In the genomic region with DNA sequence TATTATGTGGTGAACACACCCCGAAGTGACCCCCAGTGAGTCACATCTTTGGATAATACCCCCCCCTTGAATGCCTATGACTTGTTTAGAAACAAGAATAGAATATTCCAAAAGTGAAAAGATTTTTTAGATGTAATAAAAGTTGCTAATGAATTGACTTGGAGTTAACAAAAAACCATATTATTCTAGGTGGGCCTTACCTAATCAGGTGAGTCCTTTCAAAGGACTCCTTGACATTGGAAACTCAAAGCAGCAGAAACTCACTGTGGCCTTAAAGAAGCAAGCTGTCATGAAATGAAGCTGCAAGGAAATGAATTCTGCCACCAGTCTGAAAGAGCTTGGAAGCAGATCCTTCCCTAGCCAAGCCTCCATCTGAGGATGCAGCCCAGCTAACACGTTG, we compare ENCODE assay signal across 35 cellular contexts. TPM values are rescaled to one million over a fixed set of nuclear protein-coding genes. Genes with fewer than 3 reads are reported as not detected.
DNase-seq lines count a peak whose midpoint lies in the region; ATAC-seq, FAIRE-seq and TF ChIP-seq lines count a peak whose summit lies in the region.
"Had no signal": no experiment of that assay in that cellular context is flagged by ENCODE, and none has a peak within 500 bp of the region (broad histone marks: within the 10 kb centered on the region; RNA-seq: fewer than 3 reads in every experiment).

No MANE protein-coding gene starts in this region.

- TF ChIP-seq RAD21 in K562 (CRISPR knock-in tag; conservative IDR thresholded peaks at IDR 0.05 in 1 of 2, IDR thresholded peaks at IDR 0.05 in 1 of 2) = no peak

- intact Hi-C loops in K562 (cut with micrococcal nuclease) (no loop called here), adrenal gland (cut with DNase I) (no loop called here), prostate gland (cut with DNase I) (no loop called here)

- no peak overlapping the region for H2AFZ ChIP-seq in K562 (ENCODE audit: low read depth, low read length)

- H3K27ac Mint-ChIP-seq in osteocyte (ENCODE audit: unreplicated experiment) = no peak overlapping the region
- H3K27ac Mint-ChIP-seq: B cell; CD14-positive monocyte; CD4-positive, alpha-beta memory T cell; CD4-positive, alpha-beta T cell; CD4-positive, CD25-positive, alpha-beta regulatory T cell; CD8-positive, alpha-beta memory T cell; CD8-positive, alpha-beta T cell had no signal

- no peak for TF ChIP-seq POLR2A in K562 (conservative IDR thresholded peaks at IDR 0.05)
- TF ChIP-seq POLR2A in adrenal gland (IDR thresholded peaks at IDR 0.05) = no peak
- no peak for TF ChIP-seq POLR2A in prostate gland (IDR thresholded peaks at IDR 0.05)

- H3K4me1 Mint-ChIP-seq in osteocyte (ENCODE audit: unreplicated experiment) = no peaks in the 10 kb centered on the region
- H3K4me1 Mint-ChIP-seq: B cell; CD14-positive monocyte; CD4-positive, alpha-beta memory T cell; CD4-positive, CD25-positive, alpha-beta regulatory T cell; CD8-positive, alpha-beta memory T cell had no signal

- peaks cover 0 to 2% of the 10 kb centered on the region in 2 experiments; a peak in 1 of 5 replicates for H3K27me3 ChIP-seq in K562 (ENCODE audit: control insufficient read depth in 2 of 2, insufficient read depth in 2 of 2, low read length in 2 of 2)
- peaks cover 20% of the 10 kb centered on the region for H3K27me3 ChIP-seq in adrenal gland
- H3K27me3 ChIP-seq in prostate gland (replicated peaks; ENCODE audit: insufficient read depth) = no peaks in the 10 kb centered on the region
- H3K27me3 ChIP-seq: BLaER1; BLaER1 treated with 17β-estradiol and CSF1 and Interleukin-3, amounts not matched to agents 10 nM and 100 nM had no signal

- H3K36me3 ChIP-seq in HEK293 (ENCODE audit: control insufficient read depth in 2 of 2, insufficient read depth in 1 of 2, low read length in 2 of 2) (no peaks in the 10 kb centered on the region), K562 (ENCODE audit: control insufficient read depth, insufficient read depth, low read length) (no peaks in the 10 kb centered on the region), adrenal gland (replicated peaks in 1 of 2) (no peaks in the 10 kb centered on the region), prostate gland (no peaks in the 10 kb centered on the region)
- H3K36me3 ChIP-seq: BE2C; BLaER1; BLaER1 treated with 17β-estradiol and CSF1 and Interleukin-3, amounts not matched to agents 10 nM and 100 nM had no signal

- no peak for TF ChIP-seq EP300 in K562 (IDR thresholded peaks at IDR 0.05; ENCODE audit: low read length)

- H3K9me3 ChIP-seq in HEK293 (ENCODE audit: control insufficient read depth, insufficient read depth, low read depth, low read length) (no peaks in the 10 kb centered on the region), K562 (replicated peaks; ENCODE audit: control insufficient read depth, insufficient read depth, low read depth, low read length) (no peaks in the 10 kb centered on the region), adrenal gland (replicated peaks in 1 of 3) (no peaks in the 10 kb centered on the region), prostate gland (no peaks in the 10 kb centered on the region)
- H3K9me3 ChIP-seq: A549, BE2C, BLaER1, Caco-2 had no signal

- TF ChIP-seq CTCF in HEK293 (tag by site-specific recombination; IDR thresholded peaks at IDR 0.05) (no peak), K562 (IDR thresholded peaks at IDR 0.05 in 2 of 3, conservative IDR thresholded peaks at IDR 0.05 in 1 of 3; ENCODE audit: insufficient read depth in 2 of 3, low read depth in 1 of 3, low read length in 3 of 3) (no peak), osteocyte (IDR thresholded peaks at IDR 0.05) (no peak), adrenal gland (IDR thresholded peaks at IDR 0.05) (no peak), prostate gland (IDR thresholded peaks at IDR 0.05) (no peak)

- no peak overlapping the region for H3K4me2 ChIP-seq in K562 (ENCODE audit: insufficient read depth, low read length)
- H3K4me2 ChIP-seq: A549; BLaER1; BLaER1 treated with 17β-estradiol and CSF1 and Interleukin-3, amounts not matched to agents 10 nM and 100 nM had no signal

- no peaks in the 10 kb centered on the region for H3K9me3 Mint-ChIP-seq in osteocyte (ENCODE audit: unreplicated experiment)
- H3K9me3 Mint-ChIP-seq: CD4-positive, alpha-beta T cell; CD8-positive, alpha-beta memory T cell; CD8-positive, alpha-beta T cell had no signal

- WGBS in K562 (ENCODE audit: insufficient coverage, low coverage, missing lambda C conversion rate) = 7% methylated on average over 2 of the region's 2 CpGs
- 52 to 75% (median 65%) methylated on average over 2 of the region's 2 CpGs for WGBS in adrenal gland, 4 donors
- 70% methylated on average over 2 of the region's 2 CpGs for WGBS in prostate gland

- H3K4me3 ChIP-seq in HEK293 (ENCODE audit: low read depth, low read length) (no peak overlapping the region), K562 (no peak overlapping the region), adrenal gland (no peak overlapping the region), prostate gland (no peak overlapping the region)
- H3K4me3 ChIP-seq: A549; BLaER1; BLaER1 treated with 17β-estradiol and CSF1 and Interleukin-3, amounts not matched to agents 10 nM and 100 nM had no signal

- H3K9me1 ChIP-seq in K562 (ENCODE audit: control insufficient read depth, insufficient read depth, low read length) = no peaks in the 10 kb centered on the region

- H3K79me2 ChIP-seq in K562 (ENCODE audit: control insufficient read depth, insufficient read depth, low read length) = no peaks in the 10 kb centered on the region

- H3K4me3 Mint-ChIP-seq in osteocyte (ENCODE audit: unreplicated experiment) = no peak overlapping the region
- H3K4me3 Mint-ChIP-seq: B cell; CD4-positive, alpha-beta memory T cell; CD4-positive, alpha-beta T cell; CD4-positive, CD25-positive, alpha-beta regulatory T cell; CD8-positive, alpha-beta memory T cell; CD8-positive, alpha-beta T cell had no signal

- ATAC-seq in K562 (no peak), GM21390 (IDR thresholded peaks at IDR 0.05; ENCODE audit: unreplicated experiment) (no peak)
- ATAC-seq: A549; CD8-positive, alpha-beta T cell had no signal

- in situ Hi-C loops in K562 (cut with MboI) = no loop called here

- no peak for DNase-seq in K562 (ENCODE audit: extremely low read depth in 1 of 4, low spot score in 3 of 4)
- DNase-seq in osteocyte (ENCODE audit: extremely low spot score, unreplicated experiment) = peak; percentile 32
- DNase-seq in adrenal gland = no peak
- no peak for DNase-seq in prostate gland (ENCODE audit: low spot score)
- DNase-seq: 8988T; ACHN; AML-193; BE2C; C1 segment of cervical spinal cord; Caco-2; Calu3; CD4-positive, alpha-beta memory T cell; CD4-positive, alpha-beta T cell; CD4-positive, CD25-positive, alpha-beta regulatory T cell; CD8-positive, alpha-beta memory T cell; CD8-positive, alpha-beta T cell; COR-L47; DMS 273 treated with DMSO at 0.1 percent for 48 hours; DMS153; DMS53; DMS79; DMS79 treated with DMSO at 0.1 percent for 48 hours; DND-41; EL had no signal

- H3K4me1 ChIP-seq in HEK293 (ENCODE audit: control insufficient read depth, insufficient read depth, low read length) = peaks cover 30% of the 10 kb centered on the region
- peaks cover 8 to 11% of the 10 kb centered on the region in 2 experiments; a peak in 3 of 5 replicates for H3K4me1 ChIP-seq in K562 (replicated peaks in 1 of 2; ENCODE audit: control insufficient read depth in 2 of 2, insufficient read depth in 2 of 2, low read length in 2 of 2)
- H3K4me1 ChIP-seq in adrenal gland (replicated peaks in 1 of 2) = no peaks in the 10 kb centered on the region
- H3K4me1 ChIP-seq in prostate gland (replicated peaks) = no peaks in the 10 kb centered on the region
- H3K4me1 ChIP-seq: BE2C, Caco-2 had no signal

- no peak overlapping the region for H3K9ac ChIP-seq in K562 (ENCODE audit: insufficient read depth in 1 of 2, low read depth in 2 of 2, low read length in 2 of 2)
- H3K9ac ChIP-seq: BLaER1; BLaER1 treated with 17β-estradiol and CSF1 and Interleukin-3, amounts not matched to agents 10 nM and 100 nM had no signal

- no TSS peak for BruUV-seq in K562 (replicated peaks; lab: Mats Ljungman, UMichigan)

- peaks cover 84% of the 10 kb centered on the region for H3K27me3 Mint-ChIP-seq in osteocyte (ENCODE audit: unreplicated experiment)

- H3K36me3 Mint-ChIP-seq in osteocyte (ENCODE audit: unreplicated experiment) = no peaks in the 10 kb centered on the region
- H3K36me3 Mint-ChIP-seq: CD14-positive monocyte; CD4-positive, alpha-beta memory T cell; CD4-positive, CD25-positive, alpha-beta regulatory T cell; CD8-positive, alpha-beta T cell had no signal

- CTCF ChIA-PET in HEK293 (lab: Yijun Ruan, JAX) (interaction anchor here (0.6 to 1.3 kb wide), 5 partner anchors 11 to 542 kb away, joined by 3 to 5 read pairs (median 3); partner anchors contain the start of gene ISL2), K562 (lab: Yijun Ruan, JAX; ENCODE audit: low intra/inter-chr PET ratio) (interaction anchor here (0.6 kb wide), 1 partner anchor 1094 kb away, joined by 4 read pairs; the partner anchor contains the start of gene PEAK1)

- POLR2A ChIA-PET in HEK293 (lab: Yijun Ruan, JAX) = interaction anchor here (0.6 to 3.4 kb wide), 2 partner anchors 11 to 198 kb away, joined by 7 to 20 read pairs; partner anchors contain the start of gene ISL2
- POLR2A ChIA-PET in K562 (lab: Yijun Ruan, JAX) = interaction anchor here (1.2 to 1.3 kb wide), 2 partner anchors 8 to 10 kb away, joined by 3 to 4 read pairs; partner anchors contain the start of gene ISL2

- H4K20me1 ChIP-seq in K562 (replicated peaks; ENCODE audit: control insufficient read depth, insufficient read depth, low read length) = no peaks in the 10 kb centered on the region
- H4K20me1 ChIP-seq: BLaER1; BLaER1 treated with 17β-estradiol and CSF1 and Interleukin-3, amounts not matched to agents 10 nM and 100 nM had no signal

- no peak for FAIRE-seq in K562 (lab: Jason Lieb, UNC)
- FAIRE-seq: A204.1, A549, D721Med had no signal

- no peak overlapping the region for H3K27ac ChIP-seq in HEK293 (ENCODE audit: extremely low read depth, low read depth, low read length)
- no peak overlapping the region for H3K27ac ChIP-seq in K562 (ENCODE audit: extremely low read depth, low read depth, low read length)
- no peak overlapping the region for H3K27ac ChIP-seq in adrenal gland
- no peak overlapping the region for H3K27ac ChIP-seq in prostate gland
- H3K27ac ChIP-seq: 22Rv1; A549; BLaER1; BLaER1 treated with 17β-estradiol and CSF1 and Interleukin-3, amounts not matched to agents 10 nM and 100 nM; C4-2B had no signal

RNA-seq across cellular contexts. Expression of gene ISL2, which starts 10.9 kb away (rescaled TPM):
- total RNA-seq in K562 (2011; cell fraction: chromatin; rRNA removed; ENCODE audit: low replicate concordance) = 15.2 and 35.8 TPM in 2 replicates
- 27.8 and 28.4 TPM in 2 replicates for total RNA-seq in K562 (2011; cell fraction: nucleolus; rRNA removed)
- 14.1 and 16.9 TPM in 2 replicates for total RNA-seq in K562 (2011; cell fraction: nucleoplasm; rRNA removed)
- total RNA-seq in K562 (2014; rRNA removed) = 15.7 and 16.7 TPM in 2 replicates
- 2.9 and 3.4 TPM in 2 replicates for total RNA-seq in K562 (2014; rRNA removed; fragmentation: Illumina TruSeq; extraction: Trizol)
- 4.7 and 4.8 TPM in 2 replicates for total RNA-seq in K562 (2015; rRNA removed; fragmentation: Illumina TruSeq; extraction: Trizol)
- total RNA-seq in K562 (2021) = 17.6 and 23.7 TPM in 2 replicates
- 4.0 and 5.7 TPM in 2 replicates for polyA plus RNA-seq in K562 (2011; rRNA removed)
- 11.2 and 13.3 TPM in 2 replicates for polyA plus RNA-seq in K562 (2011; cell fraction: cytosol; rRNA removed)
- polyA plus RNA-seq in K562 (2011; cell fraction: nucleus; rRNA removed) = 44.7 and 63.1 TPM in 2 replicates
- 7.7 and 17.9 TPM in 2 replicates for polyA plus RNA-seq in K562 (2012)
- polyA plus RNA-seq in K562 (2014; fragmentation: Illumina TruSeq; extraction: Trizol) = 4.0 and 9.0 TPM in 2 replicates
- polyA plus RNA-seq in K562 (2014; fragmentation: Nextera tagmentation; extraction: Ambion mirVana) = under 1 TPM; 0.15 to 0.35 TPM
- polyA plus RNA-seq in K562 (2014; rRNA removed) = 16.7 and 17.0 TPM in 2 replicates
- 3.1 and 3.9 TPM in 2 replicates for polyA minus RNA-seq in K562 (2011; rRNA and poly(A)+ RNA removed)
- polyA minus RNA-seq in K562 (2011; cell fraction: cytosol; rRNA and poly(A)+ RNA removed) = 4.4 and 9.8 TPM in 2 replicates
- polyA minus RNA-seq in K562 (2011; cell fraction: nucleus; rRNA and poly(A)+ RNA removed) = 16.2 and 19.0 TPM in 2 replicates
- not detected in 2 replicates for total RNA-seq in osteocyte
- under 1 TPM in 1 of 8 donors, not detected in 7; 0.11 TPM for total RNA-seq in adrenal gland
- polyA plus RNA-seq in adrenal gland = under 1 TPM in 1 of 3 donors, not detected in 2; 0.03 TPM
- total RNA-seq in prostate gland = 1 to 10 TPM in 1 of 2 donors, under 1 TPM in 1; 0.77 to 2.4 TPM
- total RNA-seq: CD4-positive, alpha-beta memory T cell; CD4-positive, alpha-beta T cell; CD8-positive, alpha-beta T cell had no signal
- polyA plus RNA-seq: CD4-positive, alpha-beta memory T cell; CD4-positive, CD25-positive, alpha-beta regulatory T cell; CD8-positive, alpha-beta memory T cell had no signal

RNA-seq across cellular contexts. Expression of gene ETFA, which starts 14.4 kb away (rescaled TPM):
- total RNA-seq in K562 (2011; cell fraction: chromatin; rRNA removed; ENCODE audit: low replicate concordance) = 146 and 261 TPM in 2 replicates
- total RNA-seq in K562 (2011; cell fraction: nucleolus; rRNA removed) = 96.2 and 100 TPM in 2 replicates
- 157 and 209 TPM in 2 replicates for total RNA-seq in K562 (2011; cell fraction: nucleoplasm; rRNA removed)
- total RNA-seq in K562 (2014; rRNA removed) (161 and 191 TPM in 2 replicates), K562 (2014; rRNA removed; fragmentation: Illumina TruSeq; extraction: Trizol) (312 and 341 TPM in 2 replicates), K562 (2015; rRNA removed; fragmentation: Illumina TruSeq; extraction: Trizol) (210 and 240 TPM in 2 replicates), K562 (2021) (258 and 263 TPM in 2 replicates), osteocyte (98.2 and 102 TPM in 2 replicates), adrenal gland (100 to 1,000 TPM; 124 to 331 (median 187) TPM), prostate gland (10 to 100 TPM; 68.6 to 82.8 TPM)
- polyA plus RNA-seq in K562 (2011; rRNA removed) (394 and 543 TPM in 2 replicates), K562 (2014; fragmentation: Illumina TruSeq; extraction: Trizol) (232 and 238 TPM in 2 replicates), K562 (2014; fragmentation: Nextera tagmentation; extraction: Ambion mirVana) (100 to 1,000 TPM; 130 to 134 TPM), K562 (2014; rRNA removed) (200 and 253 TPM in 2 replicates), adrenal gland (100 to 1,000 TPM in 1 of 3 donors, 10 to 100 TPM in 2; 50.0 to 339 (median 69.8) TPM)
- polyA plus RNA-seq in K562 (2011; cell fraction: cytosol; rRNA removed) = 152 and 278 TPM in 2 replicates
- polyA plus RNA-seq in K562 (2011; cell fraction: nucleus; rRNA removed) = 72.1 and 126 TPM in 2 replicates
- polyA plus RNA-seq in K562 (2012) = 193 and 269 TPM in 2 replicates
- 348 and 381 TPM in 2 replicates for polyA minus RNA-seq in K562 (2011; rRNA and poly(A)+ RNA removed)
- 108 and 109 TPM in 2 replicates for polyA minus RNA-seq in K562 (2011; cell fraction: cytosol; rRNA and poly(A)+ RNA removed)
- polyA minus RNA-seq in K562 (2011; cell fraction: nucleus; rRNA and poly(A)+ RNA removed) = 49.1 and 73.3 TPM in 2 replicates
